1 cellular context compared by ENCODE assay signal in the genomic region with DNA sequence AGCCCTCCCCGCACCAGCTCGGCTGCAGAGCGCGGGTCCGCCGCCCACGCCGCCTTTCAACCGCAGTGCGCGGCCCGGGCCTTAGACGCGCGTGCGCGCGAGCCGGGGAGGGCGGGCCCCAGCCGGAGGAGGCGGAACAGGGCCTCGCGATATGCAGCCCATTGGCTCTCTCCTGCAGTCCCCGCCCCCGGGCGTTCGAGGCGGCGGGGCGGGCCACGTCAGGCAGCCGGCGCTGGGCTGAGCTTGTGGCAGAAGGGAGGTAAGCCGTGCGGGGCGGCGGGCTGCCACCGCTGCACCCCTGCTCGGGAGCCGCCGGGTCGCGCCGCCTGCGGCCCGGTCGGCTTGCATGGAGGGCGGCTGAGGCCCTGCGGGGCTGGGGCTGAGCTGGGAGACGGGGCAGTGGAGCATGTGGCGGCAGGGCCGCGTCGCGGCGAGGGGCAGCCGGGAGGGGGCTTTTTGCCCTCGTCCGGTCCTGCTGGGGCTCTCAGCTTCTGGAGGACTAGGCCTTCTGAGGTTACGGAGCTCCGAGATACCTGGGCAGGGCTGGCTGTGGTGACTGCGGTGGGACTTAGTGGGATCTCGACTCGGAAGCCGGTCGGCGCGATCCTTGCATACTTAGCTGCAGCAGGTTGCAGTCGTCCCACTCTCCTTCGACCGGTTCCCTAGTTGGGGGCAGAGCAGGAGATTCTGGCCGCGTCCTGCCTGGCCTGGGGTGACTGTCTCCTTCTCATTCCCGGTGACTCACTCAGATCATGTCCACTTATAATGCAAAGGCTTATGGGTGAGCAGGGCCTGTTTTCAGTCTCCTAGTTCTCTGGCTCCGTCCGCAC.
TF ChIP-seq lines count a peak whose summit lies in the region.

A gene with protein sequence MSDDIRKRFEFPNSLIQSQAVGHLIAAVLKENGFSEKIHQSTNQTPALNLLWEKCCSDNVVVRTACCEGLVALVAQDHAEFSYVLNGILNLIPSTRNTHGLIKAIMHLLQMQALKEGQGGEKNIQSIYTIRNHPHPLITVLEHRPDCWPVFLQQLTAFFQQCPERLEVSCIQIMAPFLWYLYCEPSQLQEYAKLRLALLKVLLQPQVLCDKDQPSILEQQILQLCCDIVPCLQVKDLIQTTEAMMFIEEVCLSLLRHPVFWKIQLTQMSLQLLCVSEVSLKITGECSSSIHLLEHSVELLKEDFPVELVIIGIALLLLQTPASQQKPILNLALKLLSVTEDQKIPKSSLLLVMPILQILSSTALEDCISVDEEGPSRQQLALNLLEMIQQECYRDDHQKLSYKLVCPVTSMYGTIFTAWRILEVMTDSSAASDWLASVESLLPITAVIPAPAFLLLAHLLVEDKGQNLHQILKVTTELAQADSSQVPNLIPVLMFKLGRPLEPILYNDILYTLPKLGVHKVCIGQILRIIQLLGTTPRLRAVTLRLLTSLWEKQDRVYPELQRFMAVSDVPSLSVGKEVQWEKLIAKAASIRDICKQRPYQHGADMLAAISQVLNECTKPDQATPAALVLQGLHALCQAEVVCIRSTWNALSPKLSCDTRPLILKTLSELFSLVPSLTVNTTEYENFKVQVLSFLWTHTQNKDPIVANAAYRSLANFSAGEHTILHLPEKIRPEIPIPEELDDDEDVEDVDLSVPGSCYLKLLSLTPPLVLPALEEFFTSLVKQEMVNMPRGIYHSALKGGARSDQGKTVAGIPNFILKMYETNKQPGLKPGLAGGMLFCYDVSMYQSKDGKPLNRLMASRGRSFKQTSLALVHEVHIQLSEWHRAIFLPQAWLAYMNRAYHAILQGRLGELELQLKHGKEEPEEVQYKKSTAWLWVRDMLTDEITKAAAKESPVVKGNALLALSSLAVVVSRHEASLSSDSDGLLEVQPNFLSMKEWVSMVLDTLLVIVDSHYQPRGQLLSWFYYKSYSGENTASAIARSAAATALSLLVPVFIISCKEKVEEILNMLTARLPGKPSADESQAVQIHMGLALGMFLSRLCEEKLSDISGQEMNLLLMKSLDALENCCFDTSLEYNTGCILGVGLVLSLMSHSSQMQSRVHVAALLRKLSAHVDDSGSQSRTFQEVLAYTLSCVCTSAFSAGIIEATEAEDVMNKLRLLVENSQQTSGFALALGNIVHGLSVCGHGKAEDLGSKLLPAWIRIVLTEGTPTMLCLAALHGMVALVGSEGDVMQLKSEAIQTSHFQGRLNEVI (N-terminal part only) (plus strand): TSS at position 225 of the 830 bp plus-strand sequence. CDS start 31,095 bp downstream, outside the sequence.

TF ChIP-seq in HepG2, 621 proteins besides CTCF, POLR2A, EP300 and RAD21 (continued from another document and continues in another):
- TF ChIP-seq, protein P1, sequence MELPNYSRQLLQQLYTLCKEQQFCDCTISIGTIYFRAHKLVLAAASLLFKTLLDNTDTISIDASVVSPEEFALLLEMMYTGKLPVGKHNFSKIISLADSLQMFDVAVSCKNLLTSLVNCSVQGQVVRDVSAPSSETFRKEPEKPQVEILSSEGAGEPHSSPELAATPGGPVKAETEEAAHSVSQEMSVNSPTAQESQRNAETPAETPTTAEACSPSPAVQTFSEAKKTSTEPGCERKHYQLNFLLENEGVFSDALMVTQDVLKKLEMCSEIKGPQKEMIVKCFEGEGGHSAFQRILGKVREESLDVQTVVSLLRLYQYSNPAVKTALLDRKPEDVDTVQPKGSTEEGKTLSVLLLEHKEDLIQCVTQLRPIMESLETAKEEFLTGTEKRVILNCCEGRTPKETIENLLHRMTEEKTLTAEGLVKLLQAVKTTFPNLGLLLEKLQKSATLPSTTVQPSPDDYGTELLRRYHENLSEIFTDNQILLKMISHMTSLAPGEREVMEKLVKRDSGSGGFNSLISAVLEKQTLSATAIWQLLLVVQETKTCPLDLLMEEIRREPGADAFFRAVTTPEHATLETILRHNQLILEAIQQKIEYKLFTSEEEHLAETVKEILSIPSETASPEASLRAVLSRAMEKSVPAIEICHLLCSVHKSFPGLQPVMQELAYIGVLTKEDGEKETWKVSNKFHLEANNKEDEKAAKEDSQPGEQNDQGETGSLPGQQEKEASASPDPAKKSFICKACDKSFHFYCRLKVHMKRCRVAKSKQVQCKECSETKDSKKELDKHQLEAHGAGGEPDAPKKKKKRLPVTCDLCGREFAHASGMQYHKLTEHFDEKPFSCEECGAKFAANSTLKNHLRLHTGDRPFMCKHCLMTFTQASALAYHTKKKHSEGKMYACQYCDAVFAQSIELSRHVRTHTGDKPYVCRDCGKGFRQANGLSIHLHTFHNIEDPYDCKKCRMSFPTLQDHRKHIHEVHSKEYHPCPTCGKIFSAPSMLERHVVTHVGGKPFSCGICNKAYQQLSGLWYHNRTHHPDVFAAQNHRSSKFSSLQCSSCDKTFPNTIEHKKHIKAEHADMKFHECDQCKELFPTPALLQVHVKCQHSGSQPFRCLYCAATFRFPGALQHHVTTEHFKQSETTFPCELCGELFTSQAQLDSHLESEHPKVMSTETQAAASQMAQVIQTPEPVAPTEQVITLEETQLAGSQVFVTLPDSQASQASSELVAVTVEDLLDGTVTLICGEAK (IDR thresholded peaks at IDR 0.05) = no peak
- TF ChIP-seq, protein P1 (CRISPR knock-in tag; IDR thresholded peaks at IDR 0.05) = peak; percentile 42; the same call in 1 of the 2 replicates
- TF ChIP-seq NONO (IDR thresholded peaks at IDR 0.05) (no peak), NONO (CRISPR knock-in tag; conservative IDR thresholded peaks at IDR 0.05) (peak; percentile 85; the same call in 1 of the 2 replicates), ZNF616 (CRISPR knock-in tag; IDR thresholded peaks at IDR 0.05; ENCODE audit: low read depth) (peak; percentile 89), REXO4 (CRISPR knock-in tag; IDR thresholded peaks at IDR 0.05; ENCODE audit: borderline replicate concordance) (no peak), TMF1 (CRISPR knock-in tag; IDR thresholded peaks at IDR 0.05; ENCODE audit: low read depth) (peak; percentile 97), SALL1 (CRISPR knock-in tag; IDR thresholded peaks at IDR 0.05) (peak; percentile 86), ZFP37 (CRISPR knock-in tag; IDR thresholded peaks at IDR 0.05; ENCODE audit: borderline replicate concordance) (no peak), SMARCE1 (IDR thresholded peaks at IDR 0.05; ENCODE audit: borderline replicate concordance) (no peak), ZNF264 (CRISPR knock-in tag; IDR thresholded peaks at IDR 0.05) (peak; percentile 50; the same call in 1 of the 2 replicates), SALL2 (CRISPR knock-in tag; IDR thresholded peaks at IDR 0.05) (peak; percentile 85), NCOA5 (CRISPR knock-in tag; IDR thresholded peaks at IDR 0.05) (no peak), MTA1 (CRISPR knock-in tag; IDR thresholded peaks at IDR 0.05; ENCODE audit: borderline replicate concordance) (peak; percentile 60; the same call in 1 of the 2 replicates), ZNF614 (CRISPR knock-in tag; IDR thresholded peaks at IDR 0.05; ENCODE audit: borderline replicate concordance) (peak; percentile 65; the same call in 1 of the 2 replicates)
- TF ChIP-seq, protein P2, sequence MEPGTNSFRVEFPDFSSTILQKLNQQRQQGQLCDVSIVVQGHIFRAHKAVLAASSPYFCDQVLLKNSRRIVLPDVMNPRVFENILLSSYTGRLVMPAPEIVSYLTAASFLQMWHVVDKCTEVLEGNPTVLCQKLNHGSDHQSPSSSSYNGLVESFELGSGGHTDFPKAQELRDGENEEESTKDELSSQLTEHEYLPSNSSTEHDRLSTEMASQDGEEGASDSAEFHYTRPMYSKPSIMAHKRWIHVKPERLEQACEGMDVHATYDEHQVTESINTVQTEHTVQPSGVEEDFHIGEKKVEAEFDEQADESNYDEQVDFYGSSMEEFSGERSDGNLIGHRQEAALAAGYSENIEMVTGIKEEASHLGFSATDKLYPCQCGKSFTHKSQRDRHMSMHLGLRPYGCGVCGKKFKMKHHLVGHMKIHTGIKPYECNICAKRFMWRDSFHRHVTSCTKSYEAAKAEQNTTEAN (CRISPR knock-in tag; conservative IDR thresholded peaks at IDR 0.05) = peak; percentile 80
- TF ChIP-seq, protein P3, sequence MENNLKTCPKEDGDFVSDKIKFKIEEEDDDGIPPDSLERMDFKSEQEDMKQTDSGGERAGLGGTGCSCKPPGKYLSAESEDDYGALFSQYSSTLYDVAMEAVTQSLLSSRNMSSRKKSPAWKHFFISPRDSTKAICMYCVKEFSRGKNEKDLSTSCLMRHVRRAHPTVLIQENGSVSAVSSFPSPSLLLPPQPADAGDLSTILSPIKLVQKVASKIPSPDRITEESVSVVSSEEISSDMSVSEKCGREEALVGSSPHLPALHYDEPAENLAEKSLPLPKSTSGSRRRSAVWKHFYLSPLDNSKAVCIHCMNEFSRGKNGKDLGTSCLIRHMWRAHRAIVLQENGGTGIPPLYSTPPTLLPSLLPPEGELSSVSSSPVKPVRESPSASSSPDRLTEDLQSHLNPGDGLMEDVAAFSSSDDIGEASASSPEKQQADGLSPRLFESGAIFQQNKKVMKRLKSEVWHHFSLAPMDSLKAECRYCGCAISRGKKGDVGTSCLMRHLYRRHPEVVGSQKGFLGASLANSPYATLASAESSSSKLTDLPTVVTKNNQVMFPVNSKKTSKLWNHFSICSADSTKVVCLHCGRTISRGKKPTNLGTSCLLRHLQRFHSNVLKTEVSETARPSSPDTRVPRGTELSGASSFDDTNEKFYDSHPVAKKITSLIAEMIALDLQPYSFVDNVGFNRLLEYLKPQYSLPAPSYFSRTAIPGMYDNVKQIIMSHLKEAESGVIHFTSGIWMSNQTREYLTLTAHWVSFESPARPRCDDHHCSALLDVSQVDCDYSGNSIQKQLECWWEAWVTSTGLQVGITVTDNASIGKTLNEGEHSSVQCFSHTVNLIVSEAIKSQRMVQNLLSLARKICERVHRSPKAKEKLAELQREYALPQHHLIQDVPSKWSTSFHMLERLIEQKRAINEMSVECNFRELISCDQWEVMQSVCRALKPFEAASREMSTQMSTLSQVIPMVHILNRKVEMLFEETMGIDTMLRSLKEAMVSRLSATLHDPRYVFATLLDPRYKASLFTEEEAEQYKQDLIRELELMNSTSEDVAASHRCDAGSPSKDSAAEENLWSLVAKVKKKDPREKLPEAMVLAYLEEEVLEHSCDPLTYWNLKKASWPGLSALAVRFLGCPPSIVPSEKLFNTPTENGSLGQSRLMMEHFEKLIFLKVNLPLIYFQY (CRISPR knock-in tag; IDR thresholded peaks at IDR 0.05; ENCODE audit: borderline replicate concordance) = peak; percentile 74; the same call in 1 of the 2 replicates
